15 cellular contexts compared by ENCODE assay signal in the genomic region with DNA sequence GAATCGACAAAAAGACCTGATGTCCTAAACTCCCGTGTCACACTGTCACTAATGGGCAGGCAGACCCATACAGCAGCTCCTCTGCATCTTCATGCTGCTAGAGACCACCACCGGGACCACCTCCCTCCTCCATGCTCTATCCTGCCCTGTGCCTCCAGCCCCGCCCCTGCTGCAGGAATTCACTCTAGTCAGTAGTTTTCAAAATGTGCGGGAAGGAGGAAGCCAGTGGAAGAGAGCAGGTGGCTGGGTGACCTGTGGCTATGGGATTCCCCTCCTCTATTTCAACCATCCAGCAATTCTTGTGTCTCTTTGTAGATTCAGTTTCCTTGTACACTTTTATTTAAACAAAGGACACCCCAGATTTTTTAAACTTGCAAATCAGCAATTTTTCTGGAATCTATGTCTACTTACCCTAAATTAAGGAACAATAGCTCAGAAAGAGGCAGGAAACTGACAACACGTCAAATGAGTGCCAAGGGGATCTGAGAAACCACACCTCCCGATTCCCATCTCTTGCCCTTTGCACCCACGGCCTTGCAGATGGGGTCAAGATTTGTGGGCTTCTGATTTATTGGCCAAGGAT. TPM values are rescaled to one million over a fixed set of nuclear protein-coding genes. Genes with fewer than 3 reads are reported as not detected.
DNase-seq lines count a peak whose midpoint lies in the region; ATAC-seq, FAIRE-seq and TF ChIP-seq lines count a peak whose summit lies in the region.
"Had no signal": no experiment of that assay in that cellular context is flagged by ENCODE, and none has a peak within 500 bp of the region (broad histone marks: within the 10 kb centered on the region; RNA-seq: fewer than 3 reads in every experiment).

No MANE protein-coding gene starts in this region.

- H2AFZ ChIP-seq in HCT116 (ENCODE audit: low read depth, low read length, poor library complexity, severe bottlenecking) (no peak overlapping the region), GM12878 (ENCODE audit: control insufficient read depth, low read depth, low read length) (no peak overlapping the region)

- TF ChIP-seq EP300 in A549 (IDR thresholded peaks at IDR 0.05) (no peak), GM12878 (IDR thresholded peaks at IDR 0.05; ENCODE audit: borderline replicate concordance in 1 of 2, control insufficient read depth in 1 of 2, low read depth in 2 of 2, low read length in 2 of 2) (no peak)

- POLR2A ChIA-PET in A549 (lab: Yijun Ruan, JAX) (no interaction called here), HCT116 (lab: Charles Lee) (interaction anchor here (1.5 to 2.3 kb wide), 2 partner anchors 32 kb away, joined by 5 to 12 read pairs; no protein-coding TSS in a partner anchor), GM12878 (lab: Charles Lee) (interaction anchor here (0.7 to 5.9 kb wide), 3 partner anchors 18 to 478 kb away, joined by 3 to 47 read pairs (median 4); partner anchors contain the start of gene MAP1LC3B2), A673 (lab: Charles Lee; ENCODE audit: low non-redundant PET) (no interaction called here)

- H3K27ac ChIP-seq in A549 (peak overlapping the region in 1 of 2 experiments; percentile 59; a peak in 3 of 6 replicates), HCT116 (ENCODE audit: low read depth, low read length) (peak overlapping the region; percentile 29; the same call in 1 of the 2 replicates), GM12878 (ENCODE audit: control insufficient read depth, insufficient read depth) (peak overlapping the region; percentile 63), A673 (ENCODE audit: low read depth, low read length, poor library complexity, severe bottlenecking) (no peak overlapping the region)

- peak overlapping the region; percentile 21 to 78 (median 58) for H3K27ac Mint-ChIP-seq in naive B cell
- H3K27ac Mint-ChIP-seq: activated CD8-positive, alpha-beta T cell treated with anti-CD3 and anti-CD28 coated beads for 36 hours had no signal

- H3K4me3 ChIP-seq in A549 (no peak overlapping the region), HCT116 (replicated peaks in 1 of 2; ENCODE audit: low read depth in 1 of 2, low read length in 2 of 2) (no peak overlapping the region), GM12878 (no peak overlapping the region), A673 (ENCODE audit: low read depth, low read length, poor library complexity, severe bottlenecking) (no peak overlapping the region)

- H3K79me2 ChIP-seq in HCT116 (ENCODE audit: insufficient read depth, low read length) (peaks cover 12% of the 10 kb centered on the region), GM12878 (ENCODE audit: control insufficient read depth, insufficient read depth, low read length) (no peaks in the 10 kb centered on the region)

- RAD21 ChIA-PET in HCT116 (lab: Charles Lee; ENCODE audit: low non-redundant PET in 1 of 2, low total read pairs in 2 of 2, uncharacterized antibody in 2 of 2, unreplicated experiment in 2 of 2) (no interaction called here), GM12878 (lab: Charles Lee; ENCODE audit: unreplicated experiment) (interaction anchor here (1.0 to 5.6 kb wide), 2 partner anchors 21 to 135 kb away, joined by 3 to 64 read pairs; partner anchors contain the start of gene MAP1LC3B2)

- TF ChIP-seq POLR2A in A549 (IDR thresholded peaks at IDR 0.05; ENCODE audit: low read length) (no peak), HCT116 (IDR thresholded peaks at IDR 0.05; ENCODE audit: borderline replicate concordance, extremely low read depth, insufficient read depth, insufficient read length) (no peak), GM12878 (IDR thresholded peaks at IDR 0.05; ENCODE audit: low read depth, low read length) (no peak)

- 72% methylated on average over 8 of the region's 8 CpGs for WGBS in A549 (ENCODE audit: missing lambda C conversion rate)
- WGBS in GM12878 (ENCODE audit: insufficient coverage, insufficient replicate concordance, low lambda C conversion rate, missing lambda C conversion rate), result 18% methylated on average over 8 of the region's 8 CpGs

- FAIRE-seq in A549 (lab: Jason Lieb, UNC) (no peak), GM12878 (lab: Jason Lieb, UNC) (no peak)

- no peaks in the 10 kb centered on the region for H3K27me3 Mint-ChIP-seq in naive B cell
- H3K27me3 Mint-ChIP-seq: naive thymus-derived CD8-positive, alpha-beta T cell had no signal

- intact Hi-C loops in HCT116 (cut with micrococcal nuclease), result no loop called here
- intact Hi-C loops in GM12878 (cut with micrococcal nuclease; ENCODE audit: unreplicated experiment), result loop anchor here (2.0 kb wide), 2 partner anchors 138 to 202 kb away; no protein-coding TSS in a partner anchor
- intact Hi-C loops in A673 (cut with micrococcal nuclease; ENCODE audit: unreplicated experiment), result loop anchor here (10.0 kb wide), 1 partner anchor 394 kb away; no protein-coding TSS in a partner anchor

- H3K36me3 ChIP-seq in HCT116 (ENCODE audit: control insufficient read depth in 1 of 2, insufficient read depth in 2 of 2, low read length in 2 of 2), result no peaks in the 10 kb centered on the region
- H3K36me3 ChIP-seq in GM12878 (ENCODE audit: control insufficient read depth in 2 of 2, insufficient read depth in 2 of 2, low read length in 1 of 2), result no peaks in the 10 kb centered on the region
- H3K36me3 ChIP-seq in A673 (ENCODE audit: insufficient read depth, low read length, poor library complexity, severe bottlenecking), result no peaks in the 10 kb centered on the region

- peaks cover 52 to 67% (median 53%) of the 10 kb centered on the region in 3 donors for H3K4me1 Mint-ChIP-seq in naive B cell

- ATAC-seq in A549 (no peak), HCT116 (no peak), GM12878 (peak; percentile 4; the same call in 1 of the 3 replicates), naive B cell (ENCODE audit: low read depth in 2 of 2) (no peak), GM18519 (IDR thresholded peaks at IDR 0.05; ENCODE audit: low FRiP score, unreplicated experiment) (no peak)
- ATAC-seq: left lobe of liver; naive thymus-derived CD8-positive, alpha-beta T cell had no signal

- BruUV-seq in HCT116 (replicated peaks; lab: Mats Ljungman, UMichigan), result no TSS peak
- no TSS peak for BruUV-seq in GM12878 (replicated peaks; lab: Mats Ljungman, UMichigan)
- BruUV-seq in A673 (replicated peaks; lab: Mats Ljungman, UMichigan), result no TSS peak

- H3K9me3 ChIP-seq in A549 (no peaks in the 10 kb centered on the region), HCT116 (ENCODE audit: control insufficient read depth in 1 of 2, insufficient read depth in 1 of 2, low read depth in 1 of 2, low read length in 2 of 2) (no peaks in the 10 kb centered on the region), GM12878 (replicated peaks; ENCODE audit: control insufficient read depth, insufficient read depth, low read length) (no peaks in the 10 kb centered on the region; the same call in 1 of the 3 replicates), A673 (ENCODE audit: low read depth, low read length, poor library complexity, severe bottlenecking) (no peaks in the 10 kb centered on the region)

- no peaks in the 10 kb centered on the region for H3K9me2 ChIP-seq in HCT116 (ENCODE audit: insufficient read depth)

- in situ Hi-C loops in GM12878 (cut with MboI), result no loop called here

- CTCF ChIA-PET in A549 (lab: Yijun Ruan, JAX) (interaction anchor here (0.9 to 1.2 kb wide), 2 partner anchors 33 to 541 kb away, joined by 3 to 4 read pairs; no protein-coding TSS in a partner anchor), HCT116 (lab: Charles Lee) (no interaction called here), GM12878 (lab: Yijun Ruan, JAX) (interaction anchor here (0.7 to 3.6 kb wide), 4 partner anchors 10 to 281 kb away, joined by 3 to 23 read pairs (median 4); partner anchors contain the start of gene MAP1LC3B2), A673 (lab: Charles Lee) (interaction anchor here (0.6 kb wide), 1 partner anchor 383 kb away, joined by 5 read pairs; no protein-coding TSS in a partner anchor)

- H3K9me3 Mint-ChIP-seq in naive B cell, result no peaks in the 10 kb centered on the region
- H3K9me3 Mint-ChIP-seq: activated CD8-positive, alpha-beta T cell treated with anti-CD3 and anti-CD28 coated beads for 36 hours; naive thymus-derived CD8-positive, alpha-beta T cell had no signal

- H3K4me2 ChIP-seq in A549, result peak overlapping the region; percentile 35
- peak overlapping the region; percentile 48 for H3K4me2 ChIP-seq in HCT116 (ENCODE audit: low read length)
- H3K4me2 ChIP-seq in GM12878 (ENCODE audit: control insufficient read depth, insufficient read depth), result peak overlapping the region; percentile 75

- H3K4me3 Mint-ChIP-seq in naive B cell, result peak overlapping the region in 6 of 8 donors; percentile 3 to 81 (median 53)
- H3K4me3 Mint-ChIP-seq: activated CD8-positive, alpha-beta T cell treated with anti-CD3 and anti-CD28 coated beads for 36 hours; naive thymus-derived CD8-positive, alpha-beta T cell had no signal

- no peaks in the 10 kb centered on the region for H4K20me1 ChIP-seq in HCT116 (ENCODE audit: insufficient read depth)
- no peaks in the 10 kb centered on the region for H4K20me1 ChIP-seq in GM12878 (ENCODE audit: control insufficient read depth, insufficient read depth)

- H3K27me3 ChIP-seq in HCT116 (ENCODE audit: insufficient read depth, low read length) (no peaks in the 10 kb centered on the region), GM12878 (replicated peaks in 1 of 2; ENCODE audit: control insufficient read depth in 2 of 2, insufficient read depth in 2 of 2, low read length in 1 of 2) (no peaks in the 10 kb centered on the region), A673 (replicated peaks; ENCODE audit: insufficient read depth, low read depth, low read length, poor library complexity) (no peaks in the 10 kb centered on the region)

- TF ChIP-seq RAD21 in A549 (conservative IDR thresholded peaks at IDR 0.05 in 1 of 2, IDR thresholded peaks at IDR 0.05 in 1 of 2), result no peak
- no peak for TF ChIP-seq RAD21 in HCT116 (IDR thresholded peaks at IDR 0.05; ENCODE audit: low read depth)
- TF ChIP-seq RAD21 in GM12878 (IDR thresholded peaks at IDR 0.05; ENCODE audit: insufficient read depth, low read depth, low read length), result no peak

- no peak for DNase-seq in A549 (ENCODE audit: low read depth in 1 of 2, low spot score in 1 of 2)
- DNase-seq in HCT116 (ENCODE audit: low read depth, low spot score), result no peak
- DNase-seq in GM12878 (ENCODE audit: low read depth, low spot score), result no peak
- no peak for DNase-seq in naive B cell
- DNase-seq in central memory CD4-positive, alpha-beta T cell, result no peak
- DNase-seq in NCI-H2081 (lab: John Stamatoyannopoulos, UW), result no peak
- no peak for DNase-seq in A673 (ENCODE audit: low spot score)
- DNase-seq: activated CD8-positive, alpha-beta T cell treated with anti-CD3 and anti-CD28 coated beads for 36 hours; activated effector memory CD4-positive, alpha-beta T cell treated with anti-CD3 and anti-CD28 coated beads, Interleukin-2, amount 50 U/mL, for 16 hours; aorta; naive thymus-derived CD8-positive, alpha-beta T cell; trophoblast cell had no signal

- SMC1A ChIA-PET in GM12878 (lab: Charles Lee; ENCODE audit: uncharacterized antibody, unreplicated experiment), result interaction anchor here (1.2 to 7.9 kb wide), 6 partner anchors 10 to 179 kb away, joined by 3 to 106 read pairs (median 6); partner anchors contain the start of gene MAP1LC3B2

- H3K9ac ChIP-seq in HCT116 (ENCODE audit: low read length) (peak overlapping the region; percentile 24; the same call in 1 of the 2 replicates), GM12878 (ENCODE audit: control insufficient read depth, insufficient read depth, low read length) (peak overlapping the region; percentile 24)

- H3K4me1 ChIP-seq in A549 (peaks cover 36% of the 10 kb centered on the region), HCT116 (ENCODE audit: control insufficient read depth in 1 of 2, insufficient read depth in 2 of 2, low read length in 2 of 2) (peaks cover 60 to 78% of the 10 kb centered on the region in 2 experiments), GM12878 (ENCODE audit: control insufficient read depth, insufficient read depth, low read length) (peaks cover 34% of the 10 kb centered on the region), A673 (ENCODE audit: insufficient read depth, low read length, poor library complexity, severe bottlenecking) (peaks cover 24% of the 10 kb centered on the region)

- H3K36me3 Mint-ChIP-seq in naive B cell, result no peaks in the 10 kb centered on the region
- H3K36me3 Mint-ChIP-seq: naive thymus-derived CD8-positive, alpha-beta T cell had no signal

- no peak for TF ChIP-seq CTCF in A549 (IDR thresholded peaks at IDR 0.05)
- no peak for TF ChIP-seq CTCF in HCT116 (IDR thresholded peaks at IDR 0.05 in 2 of 3, conservative IDR thresholded peaks at IDR 0.05 in 1 of 3; ENCODE audit: borderline replicate concordance in 1 of 3, insufficient read depth in 1 of 3, low read depth in 2 of 3, low read length in 2 of 3)
- TF ChIP-seq CTCF in GM12878 (IDR thresholded peaks at IDR 0.05 in 2 of 3, conservative IDR thresholded peaks at IDR 0.05 in 1 of 3; ENCODE audit: control insufficient read depth in 2 of 3, extremely low read depth in 1 of 3, insufficient read depth in 1 of 3, low read depth in 3 of 3, low read length in 3 of 3), result no peak
- no peak for TF ChIP-seq CTCF in A673 (conservative IDR thresholded peaks at IDR 0.05; ENCODE audit: low read depth, low read length)

RNA-seq across cellular contexts. Expression of gene MAP1LC3B2, which starts 20.4 kb away (rescaled TPM):
- 2.8 and 6.7 TPM in 2 replicates for polyA plus RNA-seq in A549 (2011; rRNA removed)
- polyA plus RNA-seq in A549 (2012; cell fraction: cytosol; rRNA removed), result 0.50 and 0.57 TPM in 2 replicates
- polyA plus RNA-seq in A549 (2012; cell fraction: nucleus; rRNA removed), result 0.56 and 0.61 TPM in 2 replicates
- 1.4 to 2.9 TPM (median 2.1 TPM) in 3 replicates for polyA plus RNA-seq in A549 (2017; fragmentation: RNase III; extraction: RNeasy Plus Mini Kit Qiagen cat#74134 plus additional on column Dnase treatment)
- polyA minus RNA-seq in A549 (2011; rRNA and poly(A)+ RNA removed), result 2.8 TPM in 2 replicates
- 4.7 TPM for total RNA-seq in HCT116 (2021; ENCODE audit: unreplicated experiment)
- polyA plus RNA-seq in HCT116 (2012), result 12.0 and 15.5 TPM in 2 replicates
- total RNA-seq in GM12878 (2013; cell fraction: nucleolus; rRNA removed), result 13.5 and 16.8 TPM in 2 replicates
- total RNA-seq in GM12878 (2014; rRNA removed), result not detected in 2 replicates
- not detected in 2 replicates for total RNA-seq in GM12878 (2014; rRNA removed; fragmentation: Illumina TruSeq; extraction: Trizol)
- 1.8 TPM in 1 of 2 replicates, not detected in the other for total RNA-seq in GM12878 (2021)
- 1.7 TPM for polyA plus RNA-seq in GM12878 (2011; ENCODE audit: low read depth)
- polyA plus RNA-seq in GM12878 (2011; rRNA removed), result 1.6 and 2.2 TPM in 2 replicates
- 0.99 and 1.3 TPM in 2 replicates for polyA plus RNA-seq in GM12878 (2011; cell fraction: cytosol; rRNA removed)
- polyA plus RNA-seq in GM12878 (2011; cell fraction: nucleus; rRNA removed), result 5.0 and 6.6 TPM in 2 replicates
- polyA plus RNA-seq in GM12878 (2012), result 2.5 and 4.9 TPM in 2 replicates
- polyA plus RNA-seq in GM12878 (2014; fragmentation: Illumina TruSeq; extraction: Trizol), result 0.25 and 0.41 TPM in 2 replicates
- under 1 TPM; 0.23 to 0.40 TPM for polyA plus RNA-seq in GM12878 (2014; fragmentation: Nextera tagmentation; extraction: Ambion mirVana)
- 0.27 and 0.72 TPM in 2 replicates for polyA plus RNA-seq in GM12878 (2014; rRNA removed)
- polyA plus RNA-seq in GM12878 (2016; fragmentation: Nextera tagmentation; extraction: Ambion mirVana), result 1 to 10 TPM; 2.7 TPM
- 0.95 and 1.5 TPM in 2 replicates for polyA minus RNA-seq in GM12878 (2011; rRNA and poly(A)+ RNA removed)
- 2.8 TPM in 1 of 2 replicates, not detected in the other for polyA minus RNA-seq in GM12878 (2011; cell fraction: cytosol; rRNA and poly(A)+ RNA removed)
- polyA minus RNA-seq in GM12878 (2011; cell fraction: nucleus; rRNA and poly(A)+ RNA removed), result not detected in 2 replicates
- 10 to 100 TPM in 2 of 6 donors, 1 to 10 TPM in 4; 3.2 to 12.2 (median 6.3) TPM for polyA plus RNA-seq in naive B cell (ENCODE audit: low read depth in 6 of 6)
- 1.7 and 3.9 TPM in 2 replicates for total RNA-seq in A673 (2021)
- total RNA-seq: left lobe of liver, SK-MEL-5 had no signal

Comparison
In these comparisons a context has a peak if more than half of its experiments do, and no peak if none do; other contexts are left out.
1. POLR2A ChIA-PET loops: an anchor here in HCT116 (1.5 to 2.3 kb wide) and GM12878 (0.7 to 5.9 kb wide); none called in A549 and A673.